36 cellular contexts compared by ENCODE assay signal in genomic region chr10:11562888-11563287, GRCh38.
"Had no signal": no experiment of that assay in that cellular context is flagged by ENCODE, and none has a peak within 500 bp of the region (broad histone marks: within the 10 kb centered on the region; RNA-seq: fewer than 3 reads in every experiment).

No MANE protein-coding gene starts in this region.

- ATAC-seq: activated CD8-positive, alpha-beta T cell treated with anti-CD3 and anti-CD28 coated beads for 36 hours; activated T-cell treated with anti-CD3 and anti-CD28 coated beads, Interleukin-2, amount 50 U/mL, for 72 hours; activated T-helper 17 cell treated with anti-CD3 and anti-CD28 coated beads, Interleukin-2, amount 50 U/mL, for 72 hours; PC-3 had no signal

- H3K27me3 Mint-ChIP-seq: activated CD8-positive, alpha-beta T cell treated with anti-CD3 and anti-CD28 coated beads for 36 hours; activated naive CD8-positive, alpha-beta T cell treated with anti-CD3 and anti-CD28 coated beads for 36 hours had no signal

- H3K4me3 Mint-ChIP-seq: activated CD4-positive, alpha-beta T cell treated with anti-CD3 and anti-CD28 coated beads, Interleukin-2, amount 10 ng/mL, durations not matched to agents 24 days and 14 days; activated CD8-positive, alpha-beta T cell treated with anti-CD3 and anti-CD28 coated beads for 36 hours; activated naive CD8-positive, alpha-beta T cell treated with anti-CD3 and anti-CD28 coated beads for 36 hours; activated T-cell treated with anti-CD3 and anti-CD28 coated beads, Interleukin-2, amount 50 U/mL, for 72 hours; activated T-helper 17 cell treated with anti-CD3 and anti-CD28 coated beads, Interleukin-2, amount 50 U/mL, for 72 hours had no signal

- H3K9me3 Mint-ChIP-seq: activated CD4-positive, alpha-beta T cell treated with anti-CD3 and anti-CD28 coated beads, Interleukin-2, amount 10 ng/mL, durations not matched to agents 24 days and 14 days; activated CD8-positive, alpha-beta T cell treated with anti-CD3 and anti-CD28 coated beads for 36 hours; activated naive CD8-positive, alpha-beta T cell treated with anti-CD3 and anti-CD28 coated beads for 36 hours; activated T-helper 17 cell treated with anti-CD3 and anti-CD28 coated beads, Interleukin-2, amount 50 U/mL, for 72 hours had no signal

- H3K27ac Mint-ChIP-seq: activated CD4-positive, alpha-beta T cell treated with anti-CD3 and anti-CD28 coated beads, Interleukin-2, amount 10 ng/mL, durations not matched to agents 24 days and 14 days; activated CD8-positive, alpha-beta T cell treated with anti-CD3 and anti-CD28 coated beads for 36 hours; activated naive CD8-positive, alpha-beta T cell treated with anti-CD3 and anti-CD28 coated beads for 36 hours; activated T-cell treated with anti-CD3 and anti-CD28 coated beads, Interleukin-2, amount 50 U/mL, for 72 hours; activated T-helper 17 cell treated with anti-CD3 and anti-CD28 coated beads, Interleukin-2, amount 50 U/mL, for 72 hours had no signal

- H3K27me3 ChIP-seq: brain microvascular endothelial cell, Peyer's patch, SJSA1 had no signal

- H3K4me1 Mint-ChIP-seq: activated CD4-positive, alpha-beta T cell treated with anti-CD3 and anti-CD28 coated beads, Interleukin-2, amount 10 ng/mL, durations not matched to agents 24 days and 14 days; activated T-helper 17 cell treated with anti-CD3 and anti-CD28 coated beads, Interleukin-2, amount 50 U/mL, for 72 hours had no signal

- H3K4me3 ChIP-seq: Peyer's patch, SJSA1 had no signal

- H3K27ac ChIP-seq: brain microvascular endothelial cell, Peyer's patch, SJSA1, WERI-Rb-1 had no signal

- DNase-seq: activated CD4-positive, alpha-beta T cell treated with anti-CD3 and anti-CD28 coated beads, Interleukin-2, amount 10 ng/mL, durations not matched to agents 24 days and 14 days; activated CD4-positive, alpha-beta T cell treated with anti-CD3 and anti-CD28 coated beads, Interleukin-2, amount 50 U/mL, for 4 hours; activated CD8-positive, alpha-beta T cell treated with anti-CD3 and anti-CD28 coated beads for 36 hours; activated effector memory CD4-positive, alpha-beta T cell treated with anti-CD3 and anti-CD28 coated beads, Interleukin-2, amount 50 U/mL, for 16 hours; activated naive CD4-positive, alpha-beta T cell; activated naive CD4-positive, alpha-beta T cell treated with anti-CD3 and anti-CD28 coated beads, Interleukin-2, amount 50 U/mL, for 16 hours; activated naive CD8-positive, alpha-beta T cell treated with anti-CD3 and anti-CD28 coated beads for 36 hours; activated T-cell treated with anti-CD3 and anti-CD28 coated beads, Interleukin-2, amount 50 U/mL, for 1 hour; activated T-cell treated with anti-CD3 and anti-CD28 coated beads, Interleukin-2, amount 50 U/mL, for 72 hours; amniotic stem cell; aorta; brain microvascular endothelial cell; KG1; MM.1S; NCI-H1092 treated with DMSO at 0.1 percent for 48 hours; NCI-H1417; NCI-H146; NCI-H187; NCI-H2029 treated with DMSO at 0.1 percent for 48 hours; NCI-H2107; NCI-H2171; NCI-H510A; NCI-H526; NCI-H748 treated with DMSO at 0.1 percent for 48 hours; NK-92 treated with Interleukin-12 subunit alpha and Interleukin-12 subunit beta, amount 100 ng/mL, for 24 hours; PC-3; Peyer's patch; RPMI8226; SHP77 treated with DMSO at 0.1 percent for 48 hours; SW 1271; T-helper 1 cell; T-helper 2 cell; T-helper 9 cell; WERI-Rb-1 had no signal
